In the genomic region with DNA sequence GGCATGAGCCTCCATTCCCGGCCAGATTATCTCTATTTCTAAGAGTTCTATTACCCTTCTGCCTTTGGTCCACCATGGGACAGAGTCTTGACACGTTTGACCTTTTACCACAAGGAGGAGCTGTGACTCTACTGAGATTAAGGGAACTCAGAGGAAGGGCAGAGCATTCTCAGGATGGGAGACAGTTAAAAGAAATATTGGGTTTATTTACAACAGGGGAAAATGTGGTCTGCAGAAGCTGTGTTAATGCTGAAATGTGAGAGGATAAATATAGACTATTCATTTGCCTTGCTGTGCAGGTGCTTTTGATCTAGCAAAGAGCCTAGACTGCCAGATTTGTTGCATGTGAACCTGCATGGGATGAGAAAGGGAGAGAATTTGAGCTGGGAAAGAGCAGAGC, we compare ENCODE assay signal across 9 cellular contexts. TPM values are rescaled to one million over a fixed set of nuclear protein-coding genes. Genes with fewer than 3 reads are reported as not detected.
DNase-seq lines count a peak whose midpoint lies in the region; ATAC-seq and TF ChIP-seq lines count a peak whose summit lies in the region.
"Had no signal": no experiment of that assay in that cellular context is flagged by ENCODE, and none has a peak within 500 bp of the region (broad histone marks: within the 10 kb centered on the region; RNA-seq: fewer than 3 reads in every experiment).

No MANE protein-coding gene starts in this region.

- H3K14ac ChIP-seq in trophoblast cell (ENCODE audit: low read length) = no peak overlapping the region

- no peak overlapping the region for H3K4ac ChIP-seq in trophoblast cell (ENCODE audit: low read depth, low read length)

- H4K12ac ChIP-seq in trophoblast cell (ENCODE audit: low read depth, low read length) = no peak overlapping the region

- no peak overlapping the region for H2BK12ac ChIP-seq in trophoblast cell (ENCODE audit: low read length)

- no CpG with 5 or more reads among the region's 2 CpGs for WGBS in trophoblast cell (ENCODE audit: extremely low coverage, insufficient coverage, insufficient read length)

- H3K4me3 ChIP-seq in astrocyte of the cerebellum (ENCODE audit: low read depth, low read length) = no peak overlapping the region
- no peak overlapping the region for H3K4me3 ChIP-seq in trophoblast cell (ENCODE audit: low read depth, low read length)
- H3K4me3 ChIP-seq: thoracic aorta had no signal

- ATAC-seq in GM19397 (IDR thresholded peaks at IDR 0.05; ENCODE audit: unreplicated experiment) = no peak

- peak; percentile 15 for TF ChIP-seq CTCF in astrocyte of the cerebellum (IDR thresholded peaks at IDR 0.05; ENCODE audit: low read depth, low read length, missing control alignments)

- no peak overlapping the region for H2AFZ ChIP-seq in trophoblast cell (ENCODE audit: insufficient read depth, low read length, poor library complexity)

- H3K79me2 ChIP-seq in trophoblast cell (ENCODE audit: control insufficient read depth, insufficient read depth, low read length, poor library complexity) = no peaks in the 10 kb centered on the region

- H4K8ac ChIP-seq in trophoblast cell (ENCODE audit: low read depth, low read length) = no peak overlapping the region

- H2AK5ac ChIP-seq in trophoblast cell (ENCODE audit: low read length) = no peak overlapping the region

- no peak overlapping the region for H3K23ac ChIP-seq in trophoblast cell (ENCODE audit: low read length)

- H3K4me1 ChIP-seq in trophoblast cell (ENCODE audit: control insufficient read depth in 1 of 2, insufficient read depth in 2 of 2, low read length in 2 of 2) = no peaks in the 10 kb centered on the region

- no peaks in the 10 kb centered on the region for H3K27me3 ChIP-seq in trophoblast cell (ENCODE audit: insufficient read depth, low read length)

- H3K27ac ChIP-seq in trophoblast cell (ENCODE audit: low read depth, low read length) = no peak overlapping the region
- H3K27ac ChIP-seq: thoracic aorta had no signal

- H3K9me3 ChIP-seq in trophoblast cell (ENCODE audit: insufficient read depth, low read depth, low read length) = no peaks in the 10 kb centered on the region
- H3K9me3 ChIP-seq: thoracic aorta had no signal

- no peak overlapping the region for H3K18ac ChIP-seq in trophoblast cell (ENCODE audit: low read length)

- H3K4me2 ChIP-seq in trophoblast cell (ENCODE audit: low read length) = no peak overlapping the region

- no peaks in the 10 kb centered on the region for H3K79me1 ChIP-seq in trophoblast cell (ENCODE audit: low read length)

- no peaks in the 10 kb centered on the region for H3K36me3 ChIP-seq in trophoblast cell (ENCODE audit: control insufficient read depth in 1 of 2, insufficient read depth in 2 of 2, low read length in 2 of 2)
- H3K36me3 ChIP-seq: thoracic aorta had no signal

- no peak overlapping the region for H2BK5ac ChIP-seq in trophoblast cell (ENCODE audit: low read depth, low read length, poor library complexity)

- H2BK120ac ChIP-seq in trophoblast cell (ENCODE audit: insufficient read depth, low read length, poor library complexity) = no peak overlapping the region

- in situ Hi-C loops in KBM-7 (cut with MboI; ENCODE audit: low pct_unique_long_range_greater_than_20kb, low sequenced_read_pairs) (no loop called here), astrocyte of the cerebellum (cut with HindIII; ENCODE audit: low sequenced_read_pairs) (no loop called here)

- H4K91ac ChIP-seq in trophoblast cell (ENCODE audit: low read depth, low read length) = no peak overlapping the region

- H3K9ac ChIP-seq in trophoblast cell (ENCODE audit: low read length) = no peak overlapping the region

- DNase-seq in SIG-M5 treated with dmso at 0.1 percent for 504 hours (lab: John Stamatoyannopoulos, UW; ENCODE audit: unreplicated experiment) (peak; percentile 46), SIG-M5 (lab: John Stamatoyannopoulos, UW) (no peak), KBM-7 (peak; percentile 18), astrocyte of the cerebellum (ENCODE audit: low read depth) (no peak), trophoblast cell (peak; percentile 29 to 84), T1000 (lab: John Stamatoyannopoulos, UW) (no peak), SHP77 treated with DMSO at 0.1 percent for 48 hours (lab: John Stamatoyannopoulos, UW) (no peak)

RNA-seq across cellular contexts. Expression of a gene that starts 45.8 kb away (rescaled TPM):
- polyA plus RNA-seq in trophoblast cell (2013) = not detected in 2 replicates

Comparison
In these comparisons a context has a peak if more than half of its experiments do, and no peak if none do; other contexts are left out.
1. DNase-seq: peak in SIG-M5 treated with dmso at 0.1 percent for 504 hours (single experiment), KBM-7 (single experiment) and trophoblast cell (2 of 2); none in SIG-M5 (single experiment), astrocyte of the cerebellum (single experiment), T1000 (single experiment) and SHP77 treated with DMSO at 0.1 percent for 48 hours (single experiment).